In the genomic region with DNA sequence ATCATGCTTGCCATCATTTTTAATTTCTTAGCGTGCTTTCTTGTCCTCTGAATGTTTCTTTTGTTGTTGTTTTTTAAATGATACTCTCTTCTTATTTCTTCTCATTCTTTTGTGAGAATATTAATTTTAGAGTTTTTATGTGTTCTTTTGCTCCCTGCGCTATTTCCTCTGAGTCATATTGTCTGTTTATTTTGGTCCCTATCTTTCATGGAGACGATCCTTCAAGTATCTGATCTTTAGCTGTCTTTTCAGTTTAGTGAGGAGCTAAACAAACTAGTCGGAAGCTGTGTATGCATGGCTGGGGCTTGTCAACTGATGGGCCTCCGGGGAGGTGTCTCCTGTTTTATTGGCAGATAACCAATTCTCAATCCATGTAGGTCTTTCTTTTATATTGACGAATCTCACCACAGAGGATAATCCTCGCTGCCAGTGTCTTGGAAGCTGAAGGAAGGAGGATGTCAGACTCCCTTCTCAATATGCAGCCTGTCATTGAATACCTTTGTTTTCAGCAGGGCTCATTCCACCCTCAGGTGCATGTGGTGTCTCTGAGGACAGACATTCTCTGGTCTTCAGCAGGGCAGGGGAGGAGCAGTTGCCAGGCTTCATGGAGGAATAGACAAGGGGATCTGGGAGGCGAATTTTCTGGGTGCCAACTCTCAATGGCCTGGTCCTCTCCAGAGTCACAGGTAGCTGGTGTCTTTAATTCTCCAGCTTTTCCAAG, we compare ENCODE assay signal across 18 cellular contexts.
"Had no signal": no experiment of that assay in that cellular context is flagged by ENCODE, and none has a peak within 500 bp of the region (broad histone marks: within the 10 kb centered on the region; RNA-seq: fewer than 3 reads in every experiment).

No MANE protein-coding gene starts in this region.

- H3K4me2 ChIP-seq: smooth muscle cell had no signal

- H3K9me3 ChIP-seq: ascending aorta, right atrium auricular region had no signal

- H3K4me3 ChIP-seq: ascending aorta, cardiac muscle cell, dorsolateral prefrontal cortex, right atrium auricular region, smooth muscle cell had no signal

- H3K36me3 ChIP-seq: ascending aorta, cardiac muscle cell, right atrium auricular region had no signal

- ATAC-seq: activated naive CD8-positive, alpha-beta T cell treated with anti-CD3 and anti-CD28 coated beads, Interleukin-2, amount 50 U/mL, for 24 hours; stimulated activated naive CD8-positive, alpha-beta T cell treated with anti-CD3 and anti-CD28 coated beads, Interleukin-15, Interleukin-2, amounts not matched to agents 100 U/mL and 50 U/mL, for 24 hours had no signal

- H3K27ac ChIP-seq: ascending aorta, cardiac muscle cell, dorsolateral prefrontal cortex, right atrium auricular region had no signal

- H3K4me1 ChIP-seq: ascending aorta, right atrium auricular region had no signal

- H3K27me3 ChIP-seq: ascending aorta, cardiac muscle cell, right atrium auricular region had no signal

- DNase-seq: activated CD4-positive, alpha-beta T cell treated with anti-CD3 and anti-CD28 coated beads, Interleukin-2, amount 50 U/mL, for 4 hours; activated CD4-positive, CD25-positive, alpha-beta regulatory T cell treated with anti-CD3 and anti-CD28 coated beads, Interleukin-2, amount 50 U/mL, for 72 hours; activated naive CD4-positive, alpha-beta T cell treated with anti-CD3 and anti-CD28 coated beads for 36 hours; activated naive CD8-positive, alpha-beta T cell treated with anti-CD3 and anti-CD28 coated beads, Interleukin-2, amount 50 U/mL, for 24 hours; activated T-cell treated with anti-CD3 and anti-CD28 coated beads, Interleukin-2, amount 50 U/mL, for 1 hour; dorsolateral prefrontal cortex; erythroblast; hippocampal formation; nephron progenitor cell; occipital lobe; stimulated activated CD4-positive, alpha-beta T cell treated with anti-CD3 and anti-CD28 coated beads, Interleukin-4, amount 100 ng/mL, for 4 hours; stimulated activated CD8-positive, alpha-beta memory T cell treated with anti-CD3 and anti-CD28 coated beads, Interleukin-4, amount 100 ng/mL, for 48 hours; stimulated activated naive CD8-positive, alpha-beta T cell treated with anti-CD3 and anti-CD28 coated beads, Interleukin-15, Interleukin-2, amounts not matched to agents 100 U/mL and 50 U/mL, for 24 hours; SW 1271 had no signal
